ENCODE assay signal across 1 cellular context in genomic region chr19:50476943-50477264, GRCh38.
TF ChIP-seq lines count a peak whose summit lies in the region.

No MANE protein-coding gene starts in this region.

TF ChIP-seq in GM12878, 131 proteins besides CTCF, POLR2A, EP300 and RAD21:
- TF ChIP-seq NR2C2 (IDR thresholded peaks at IDR 0.05; ENCODE audit: borderline replicate concordance, control insufficient read depth, insufficient read length, low read depth), result no peak
- TF ChIP-seq ETV6 (conservative IDR thresholded peaks at IDR 0.05 in 1 of 2, IDR thresholded peaks at IDR 0.05 in 1 of 2; ENCODE audit: borderline replicate concordance in 1 of 2, low read depth in 1 of 2), result no peak
- no peak for TF ChIP-seq YY1 (IDR thresholded peaks at IDR 0.05; ENCODE audit: low read depth, low read length)
- TF ChIP-seq, protein P1, sequence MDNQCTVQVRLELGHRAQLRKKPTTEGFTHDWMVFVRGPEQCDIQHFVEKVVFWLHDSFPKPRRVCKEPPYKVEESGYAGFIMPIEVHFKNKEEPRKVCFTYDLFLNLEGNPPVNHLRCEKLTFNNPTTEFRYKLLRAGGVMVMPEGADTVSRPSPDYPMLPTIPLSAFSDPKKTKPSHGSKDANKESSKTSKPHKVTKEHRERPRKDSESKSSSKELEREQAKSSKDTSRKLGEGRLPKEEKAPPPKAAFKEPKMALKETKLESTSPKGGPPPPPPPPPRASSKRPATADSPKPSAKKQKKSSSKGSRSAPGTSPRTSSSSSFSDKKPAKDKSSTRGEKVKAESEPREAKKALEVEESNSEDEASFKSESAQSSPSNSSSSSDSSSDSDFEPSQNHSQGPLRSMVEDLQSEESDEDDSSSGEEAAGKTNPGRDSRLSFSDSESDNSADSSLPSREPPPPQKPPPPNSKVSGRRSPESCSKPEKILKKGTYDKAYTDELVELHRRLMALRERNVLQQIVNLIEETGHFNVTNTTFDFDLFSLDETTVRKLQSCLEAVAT (IDR thresholded peaks at IDR 0.05), result peak; percentile 81
